Comparison of ENCODE assay signal across 1 cellular context in the genomic region with DNA sequence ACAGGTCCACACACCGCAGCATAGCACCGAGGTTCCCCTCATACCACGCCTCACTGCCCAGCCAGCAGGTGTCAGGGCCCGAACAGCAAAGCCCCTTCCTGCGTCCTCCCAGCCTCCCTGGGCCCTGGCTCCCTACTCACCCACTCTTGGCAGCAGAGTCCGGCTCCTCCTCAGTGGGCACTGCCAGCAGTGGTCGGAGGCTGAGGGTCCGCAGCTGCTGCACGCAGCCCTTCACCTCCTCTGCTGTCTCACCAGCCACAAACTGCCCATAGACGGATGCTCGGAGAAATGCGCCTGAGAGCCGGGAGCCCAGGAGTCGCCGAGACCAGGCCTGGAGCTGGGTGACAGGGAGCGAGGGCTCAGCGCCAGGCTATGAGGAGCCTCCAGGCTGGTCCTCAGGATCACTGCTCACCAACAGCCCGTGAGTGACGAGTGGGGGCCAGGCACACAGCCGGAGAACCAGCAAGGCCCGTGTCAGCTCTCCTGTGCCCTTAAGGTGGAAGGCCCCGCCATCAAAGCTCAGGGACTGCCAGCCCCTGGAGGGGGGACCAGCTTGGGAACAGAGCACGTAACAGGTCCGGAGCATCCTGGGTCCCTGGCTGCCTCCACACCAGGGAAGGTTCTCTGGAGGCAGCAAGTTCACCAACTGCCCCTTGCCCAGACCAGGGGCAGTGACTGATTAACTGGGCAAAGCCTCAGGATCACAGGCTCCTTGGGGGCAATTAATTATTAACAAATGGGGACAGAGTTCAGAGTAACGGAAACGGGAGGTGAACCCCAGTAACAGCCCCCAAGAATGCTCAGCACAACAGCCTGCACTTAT.
TF ChIP-seq lines count a peak whose summit lies in the region.

A gene with protein sequence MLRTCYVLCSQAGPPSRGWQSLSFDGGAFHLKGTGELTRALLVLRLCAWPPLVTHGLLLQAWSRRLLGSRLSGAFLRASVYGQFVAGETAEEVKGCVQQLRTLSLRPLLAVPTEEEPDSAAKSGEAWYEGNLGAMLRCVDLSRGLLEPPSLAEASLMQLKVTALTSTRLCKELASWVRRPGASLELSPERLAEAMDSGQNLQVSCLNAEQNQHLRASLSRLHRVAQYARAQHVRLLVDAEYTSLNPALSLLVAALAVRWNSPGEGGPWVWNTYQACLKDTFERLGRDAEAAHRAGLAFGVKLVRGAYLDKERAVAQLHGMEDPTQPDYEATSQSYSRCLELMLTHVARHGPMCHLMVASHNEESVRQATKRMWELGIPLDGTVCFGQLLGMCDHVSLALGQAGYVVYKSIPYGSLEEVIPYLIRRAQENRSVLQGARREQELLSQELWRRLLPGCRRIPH (minus strand): TSS at position 626 of the 823 bp plus-strand sequence. CDS start 40 bp downstream, at position 586.

TF ChIP-seq in HepG2, 621 proteins besides CTCF, POLR2A, EP300 and RAD21 (continued from another document and continues in another):
- TF ChIP-seq, protein P1, sequence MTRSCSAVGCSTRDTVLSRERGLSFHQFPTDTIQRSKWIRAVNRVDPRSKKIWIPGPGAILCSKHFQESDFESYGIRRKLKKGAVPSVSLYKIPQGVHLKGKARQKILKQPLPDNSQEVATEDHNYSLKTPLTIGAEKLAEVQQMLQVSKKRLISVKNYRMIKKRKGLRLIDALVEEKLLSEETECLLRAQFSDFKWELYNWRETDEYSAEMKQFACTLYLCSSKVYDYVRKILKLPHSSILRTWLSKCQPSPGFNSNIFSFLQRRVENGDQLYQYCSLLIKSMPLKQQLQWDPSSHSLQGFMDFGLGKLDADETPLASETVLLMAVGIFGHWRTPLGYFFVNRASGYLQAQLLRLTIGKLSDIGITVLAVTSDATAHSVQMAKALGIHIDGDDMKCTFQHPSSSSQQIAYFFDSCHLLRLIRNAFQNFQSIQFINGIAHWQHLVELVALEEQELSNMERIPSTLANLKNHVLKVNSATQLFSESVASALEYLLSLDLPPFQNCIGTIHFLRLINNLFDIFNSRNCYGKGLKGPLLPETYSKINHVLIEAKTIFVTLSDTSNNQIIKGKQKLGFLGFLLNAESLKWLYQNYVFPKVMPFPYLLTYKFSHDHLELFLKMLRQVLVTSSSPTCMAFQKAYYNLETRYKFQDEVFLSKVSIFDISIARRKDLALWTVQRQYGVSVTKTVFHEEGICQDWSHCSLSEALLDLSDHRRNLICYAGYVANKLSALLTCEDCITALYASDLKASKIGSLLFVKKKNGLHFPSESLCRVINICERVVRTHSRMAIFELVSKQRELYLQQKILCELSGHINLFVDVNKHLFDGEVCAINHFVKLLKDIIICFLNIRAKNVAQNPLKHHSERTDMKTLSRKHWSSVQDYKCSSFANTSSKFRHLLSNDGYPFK (CRISPR knock-in tag; IDR thresholded peaks at IDR 0.05; ENCODE audit: borderline replicate concordance), result peak; percentile 6; the same call in 1 of the 2 replicates
- TF ChIP-seq FOSL2 (CRISPR knock-in tag; IDR thresholded peaks at IDR 0.05) (0 out of 2 replicates have a peak, but pooled peaks have one; percentile 13), GATAD2A (CRISPR knock-in tag; IDR thresholded peaks at IDR 0.05) (peak; percentile 74), CAMTA2 (CRISPR knock-in tag; IDR thresholded peaks at IDR 0.05; ENCODE audit: borderline replicate concordance) (0 out of 2 replicates have a peak, but pooled peaks have one; percentile 30), ZNF83 (CRISPR knock-in tag; IDR thresholded peaks at IDR 0.05; ENCODE audit: borderline replicate concordance) (no peak), SMYD3 (CRISPR knock-in tag; IDR thresholded peaks at IDR 0.05) (no peak), SRF (IDR thresholded peaks at IDR 0.05; ENCODE audit: low read depth, low read length) (no peak; the same call in 1 of the 2 replicates), ZMYM4 (CRISPR knock-in tag; IDR thresholded peaks at IDR 0.05) (peak; percentile 24; the same call in 1 of the 2 replicates), ZNF484 (CRISPR knock-in tag; IDR thresholded peaks at IDR 0.05; ENCODE audit: borderline replicate concordance, low read depth) (no peak), FOXA3 (CRISPR knock-in tag; IDR thresholded peaks at IDR 0.05) (peak; percentile 66; the same call in 1 of the 2 replicates), SP4 (CRISPR knock-in tag; IDR thresholded peaks at IDR 0.05) (0 out of 2 replicates have a peak, but pooled peaks have one; percentile 43), ZNF34 (CRISPR knock-in tag; IDR thresholded peaks at IDR 0.05; ENCODE audit: borderline replicate concordance) (no peak), KLF11 (CRISPR knock-in tag; IDR thresholded peaks at IDR 0.05) (no peak), ZNF563 (CRISPR knock-in tag; IDR thresholded peaks at IDR 0.05) (0 out of 2 replicates have a peak, but pooled peaks have one; percentile 20), CBFB (CRISPR knock-in tag; IDR thresholded peaks at IDR 0.05) (0 out of 2 replicates have a peak, but pooled peaks have one; percentile 43), RFX1 (IDR thresholded peaks at IDR 0.05) (no peak), BRD4 (CRISPR knock-in tag; IDR thresholded peaks at IDR 0.05) (no peak), SOX6 (IDR thresholded peaks at IDR 0.05) (no peak), SOX6 (CRISPR knock-in tag; IDR thresholded peaks at IDR 0.05) (peak; percentile 74), ZNF468 (CRISPR knock-in tag; IDR thresholded peaks at IDR 0.05) (no peak), TBX3 (IDR thresholded peaks at IDR 0.05; ENCODE audit: borderline replicate concordance) (no peak), NFKB2 (CRISPR knock-in tag; IDR thresholded peaks at IDR 0.05; ENCODE audit: borderline replicate concordance) (no peak; the same call in 1 of the 2 replicates), ZZZ3 (CRISPR knock-in tag; IDR thresholded peaks at IDR 0.05; ENCODE audit: borderline replicate concordance) (no peak), ZBTB38 (CRISPR knock-in tag; IDR thresholded peaks at IDR 0.05) (peak; percentile 11), ZMAT3 (CRISPR knock-in tag; conservative IDR thresholded peaks at IDR 0.05) (peak; percentile 67; the same call in 1 of the 2 replicates), ZNF547 (CRISPR knock-in tag; IDR thresholded peaks at IDR 0.05) (no peak; the same call in 1 of the 2 replicates)
- TF ChIP-seq, protein P2, sequence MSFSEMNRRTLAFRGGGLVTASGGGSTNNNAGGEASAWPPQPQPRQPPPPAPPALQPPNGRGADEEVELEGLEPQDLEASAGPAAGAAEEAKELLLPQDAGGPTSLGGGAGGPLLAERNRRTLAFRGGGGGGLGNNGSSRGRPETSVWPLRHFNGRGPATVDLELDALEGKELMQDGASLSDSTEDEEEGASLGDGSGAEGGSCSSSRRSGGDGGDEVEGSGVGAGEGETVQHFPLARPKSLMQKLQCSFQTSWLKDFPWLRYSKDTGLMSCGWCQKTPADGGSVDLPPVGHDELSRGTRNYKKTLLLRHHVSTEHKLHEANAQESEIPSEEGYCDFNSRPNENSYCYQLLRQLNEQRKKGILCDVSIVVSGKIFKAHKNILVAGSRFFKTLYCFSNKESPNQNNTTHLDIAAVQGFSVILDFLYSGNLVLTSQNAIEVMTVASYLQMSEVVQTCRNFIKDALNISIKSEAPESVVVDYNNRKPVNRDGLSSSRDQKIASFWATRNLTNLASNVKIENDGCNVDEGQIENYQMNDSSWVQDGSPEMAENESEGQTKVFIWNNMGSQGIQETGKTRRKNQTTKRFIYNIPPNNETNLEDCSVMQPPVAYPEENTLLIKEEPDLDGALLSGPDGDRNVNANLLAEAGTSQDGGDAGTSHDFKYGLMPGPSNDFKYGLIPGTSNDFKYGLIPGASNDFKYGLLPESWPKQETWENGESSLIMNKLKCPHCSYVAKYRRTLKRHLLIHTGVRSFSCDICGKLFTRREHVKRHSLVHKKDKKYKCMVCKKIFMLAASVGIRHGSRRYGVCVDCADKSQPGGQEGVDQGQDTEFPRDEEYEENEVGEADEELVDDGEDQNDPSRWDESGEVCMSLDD (CRISPR knock-in tag; IDR thresholded peaks at IDR 0.05; ENCODE audit: borderline replicate concordance), result peak; percentile 99
- TF ChIP-seq, protein P3, sequence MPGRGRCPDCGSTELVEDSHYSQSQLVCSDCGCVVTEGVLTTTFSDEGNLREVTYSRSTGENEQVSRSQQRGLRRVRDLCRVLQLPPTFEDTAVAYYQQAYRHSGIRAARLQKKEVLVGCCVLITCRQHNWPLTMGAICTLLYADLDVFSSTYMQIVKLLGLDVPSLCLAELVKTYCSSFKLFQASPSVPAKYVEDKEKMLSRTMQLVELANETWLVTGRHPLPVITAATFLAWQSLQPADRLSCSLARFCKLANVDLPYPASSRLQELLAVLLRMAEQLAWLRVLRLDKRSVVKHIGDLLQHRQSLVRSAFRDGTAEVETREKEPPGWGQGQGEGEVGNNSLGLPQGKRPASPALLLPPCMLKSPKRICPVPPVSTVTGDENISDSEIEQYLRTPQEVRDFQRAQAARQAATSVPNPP (CRISPR knock-in tag; IDR thresholded peaks at IDR 0.05), result no peak
- TF ChIP-seq, protein P4, sequence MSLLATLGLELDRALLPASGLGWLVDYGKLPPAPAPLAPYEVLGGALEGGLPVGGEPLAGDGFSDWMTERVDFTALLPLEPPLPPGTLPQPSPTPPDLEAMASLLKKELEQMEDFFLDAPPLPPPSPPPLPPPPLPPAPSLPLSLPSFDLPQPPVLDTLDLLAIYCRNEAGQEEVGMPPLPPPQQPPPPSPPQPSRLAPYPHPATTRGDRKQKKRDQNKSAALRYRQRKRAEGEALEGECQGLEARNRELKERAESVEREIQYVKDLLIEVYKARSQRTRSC (CRISPR knock-in tag; IDR thresholded peaks at IDR 0.05; ENCODE audit: low read depth), result no peak
- TF ChIP-seq, protein P5, sequence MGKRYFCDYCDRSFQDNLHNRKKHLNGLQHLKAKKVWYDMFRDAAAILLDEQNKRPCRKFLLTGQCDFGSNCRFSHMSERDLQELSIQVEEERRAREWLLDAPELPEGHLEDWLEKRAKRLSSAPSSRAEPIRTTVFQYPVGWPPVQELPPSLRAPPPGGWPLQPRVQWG (CRISPR knock-in tag; IDR thresholded peaks at IDR 0.05; ENCODE audit: borderline replicate concordance, low read depth), result no peak
- TF ChIP-seq, protein P6, sequence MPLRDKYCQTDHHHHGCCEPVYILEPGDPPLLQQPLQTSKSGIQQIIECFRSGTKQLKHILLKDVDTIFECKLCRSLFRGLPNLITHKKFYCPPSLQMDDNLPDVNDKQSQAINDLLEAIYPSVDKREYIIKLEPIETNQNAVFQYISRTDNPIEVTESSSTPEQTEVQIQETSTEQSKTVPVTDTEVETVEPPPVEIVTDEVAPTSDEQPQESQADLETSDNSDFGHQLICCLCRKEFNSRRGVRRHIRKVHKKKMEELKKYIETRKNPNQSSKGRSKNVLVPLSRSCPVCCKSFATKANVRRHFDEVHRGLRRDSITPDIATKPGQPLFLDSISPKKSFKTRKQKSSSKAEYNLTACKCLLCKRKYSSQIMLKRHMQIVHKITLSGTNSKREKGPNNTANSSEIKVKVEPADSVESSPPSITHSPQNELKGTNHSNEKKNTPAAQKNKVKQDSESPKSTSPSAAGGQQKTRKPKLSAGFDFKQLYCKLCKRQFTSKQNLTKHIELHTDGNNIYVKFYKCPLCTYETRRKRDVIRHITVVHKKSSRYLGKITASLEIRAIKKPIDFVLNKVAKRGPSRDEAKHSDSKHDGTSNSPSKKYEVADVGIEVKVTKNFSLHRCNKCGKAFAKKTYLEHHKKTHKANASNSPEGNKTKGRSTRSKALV (CRISPR knock-in tag; IDR thresholded peaks at IDR 0.05), result peak; percentile 15; the same call in 1 of the 2 replicates
- TF ChIP-seq, protein P7, sequence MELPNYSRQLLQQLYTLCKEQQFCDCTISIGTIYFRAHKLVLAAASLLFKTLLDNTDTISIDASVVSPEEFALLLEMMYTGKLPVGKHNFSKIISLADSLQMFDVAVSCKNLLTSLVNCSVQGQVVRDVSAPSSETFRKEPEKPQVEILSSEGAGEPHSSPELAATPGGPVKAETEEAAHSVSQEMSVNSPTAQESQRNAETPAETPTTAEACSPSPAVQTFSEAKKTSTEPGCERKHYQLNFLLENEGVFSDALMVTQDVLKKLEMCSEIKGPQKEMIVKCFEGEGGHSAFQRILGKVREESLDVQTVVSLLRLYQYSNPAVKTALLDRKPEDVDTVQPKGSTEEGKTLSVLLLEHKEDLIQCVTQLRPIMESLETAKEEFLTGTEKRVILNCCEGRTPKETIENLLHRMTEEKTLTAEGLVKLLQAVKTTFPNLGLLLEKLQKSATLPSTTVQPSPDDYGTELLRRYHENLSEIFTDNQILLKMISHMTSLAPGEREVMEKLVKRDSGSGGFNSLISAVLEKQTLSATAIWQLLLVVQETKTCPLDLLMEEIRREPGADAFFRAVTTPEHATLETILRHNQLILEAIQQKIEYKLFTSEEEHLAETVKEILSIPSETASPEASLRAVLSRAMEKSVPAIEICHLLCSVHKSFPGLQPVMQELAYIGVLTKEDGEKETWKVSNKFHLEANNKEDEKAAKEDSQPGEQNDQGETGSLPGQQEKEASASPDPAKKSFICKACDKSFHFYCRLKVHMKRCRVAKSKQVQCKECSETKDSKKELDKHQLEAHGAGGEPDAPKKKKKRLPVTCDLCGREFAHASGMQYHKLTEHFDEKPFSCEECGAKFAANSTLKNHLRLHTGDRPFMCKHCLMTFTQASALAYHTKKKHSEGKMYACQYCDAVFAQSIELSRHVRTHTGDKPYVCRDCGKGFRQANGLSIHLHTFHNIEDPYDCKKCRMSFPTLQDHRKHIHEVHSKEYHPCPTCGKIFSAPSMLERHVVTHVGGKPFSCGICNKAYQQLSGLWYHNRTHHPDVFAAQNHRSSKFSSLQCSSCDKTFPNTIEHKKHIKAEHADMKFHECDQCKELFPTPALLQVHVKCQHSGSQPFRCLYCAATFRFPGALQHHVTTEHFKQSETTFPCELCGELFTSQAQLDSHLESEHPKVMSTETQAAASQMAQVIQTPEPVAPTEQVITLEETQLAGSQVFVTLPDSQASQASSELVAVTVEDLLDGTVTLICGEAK (IDR thresholded peaks at IDR 0.05), result no peak
- TF ChIP-seq, protein P7 (CRISPR knock-in tag; IDR thresholded peaks at IDR 0.05), result peak; percentile 45; the same call in 1 of the 2 replicates
